11 cellular contexts compared by ENCODE assay signal in the genomic region with DNA sequence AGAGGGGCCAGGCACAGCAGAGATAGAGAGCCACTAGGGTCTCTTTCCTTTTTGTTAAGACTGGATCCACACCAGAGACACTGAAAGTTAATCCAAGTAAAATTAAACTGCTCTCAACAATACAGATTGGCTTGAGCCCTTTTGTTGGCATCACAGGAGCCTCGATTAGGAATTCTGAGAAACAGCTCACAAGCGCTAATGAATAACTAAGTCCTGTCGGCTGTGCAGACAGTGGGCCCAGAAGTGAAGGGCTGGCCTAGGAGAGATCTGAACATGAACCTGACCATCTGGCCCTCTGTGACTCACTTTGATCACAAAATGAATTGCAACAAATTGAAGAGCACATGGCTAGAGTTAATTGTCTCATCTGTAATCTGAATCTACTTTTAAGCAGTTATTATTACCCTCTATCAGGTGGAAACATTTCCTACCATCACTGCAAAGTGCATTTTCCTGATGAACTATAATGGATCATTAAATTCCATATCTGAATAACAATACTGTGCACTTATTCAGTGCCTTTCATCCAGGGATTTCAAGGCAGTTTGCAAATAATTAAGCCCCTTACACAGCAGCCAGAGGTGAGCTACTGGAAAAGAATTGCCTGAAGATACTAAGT. TPM values are rescaled to one million over a fixed set of nuclear protein-coding genes. Genes with fewer than 3 reads are reported as not detected.
DNase-seq lines count a peak whose midpoint lies in the region; ATAC-seq and TF ChIP-seq lines count a peak whose summit lies in the region.
"Had no signal": no experiment of that assay in that cellular context is flagged by ENCODE, and none has a peak within 500 bp of the region (broad histone marks: within the 10 kb centered on the region; RNA-seq: fewer than 3 reads in every experiment).

No MANE protein-coding gene starts in this region.

- no CpG with 5 or more reads among the region's 3 CpGs for WGBS in IMR-90 (ENCODE audit: extremely low coverage in 2 of 2, insufficient read length in 1 of 2), 2 experiments
- 21% methylated on average over 3 of the region's 3 CpGs for WGBS in right lobe of liver (ENCODE audit: insufficient coverage, low coverage, low lambda C conversion rate, missing lambda C conversion rate)

- no peaks in the 10 kb centered on the region for H3K27me3 ChIP-seq in BLaER1 treated with 17β-estradiol and CSF1 and Interleukin-3, amounts not matched to agents 10 nM and 100 nM
- H3K27me3 ChIP-seq in IMR-90 (ENCODE audit: control insufficient read depth, insufficient read depth, low read length) (peaks cover 10% of the 10 kb centered on the region), right lobe of liver (no peaks in the 10 kb centered on the region), brain microvascular endothelial cell (replicated peaks) (peaks cover 17% of the 10 kb centered on the region), H7 (ENCODE audit: control insufficient read depth, insufficient read depth, low read length) (peaks cover 26% of the 10 kb centered on the region)
- H3K27me3 ChIP-seq: Peyer's patch had no signal

- H2BK15ac ChIP-seq in IMR-90 (ENCODE audit: low read depth, low read length), result no peak overlapping the region

- DNase-seq in IMR-90 (peak; percentile 8), right lobe of liver (peak; percentile 42 to 59 (median 50)), brain microvascular endothelial cell (no peak), GM03348 (ENCODE audit: low spot score) (no peak), HCEC 1CT (no peak), H7 (no peak)
- DNase-seq in activated CD4-positive, alpha-beta memory T cell treated with anti-CD3 and anti-CD28 coated beads for 36 hours, result no peak
- DNase-seq: NCI-H187 treated with DMSO at 0.1 percent for 48 hours, Peyer's patch had no signal

- H4K91ac ChIP-seq in IMR-90 (ENCODE audit: insufficient read depth, low read depth, low read length), result no peak overlapping the region

- no peak overlapping the region for H2BK20ac ChIP-seq in IMR-90 (ENCODE audit: low read depth, low read length)

- BruUV-seq in IMR-90 (replicated peaks; lab: Mats Ljungman, UMichigan), result no TSS peak

- peaks cover 35% of the 10 kb centered on the region for H3K36me3 Mint-ChIP-seq in activated CD4-positive, alpha-beta memory T cell treated with anti-CD3 and anti-CD28 coated beads for 36 hours

- H2BK120ac ChIP-seq in IMR-90 (ENCODE audit: low read depth, low read length), result no peak overlapping the region

- H2AK5ac ChIP-seq in IMR-90 (ENCODE audit: low read depth, low read length), result no peak overlapping the region

- no peak for TF ChIP-seq CTCF in IMR-90 (conservative IDR thresholded peaks at IDR 0.05; ENCODE audit: low read depth, low read length)
- TF ChIP-seq CTCF in right lobe of liver (IDR thresholded peaks at IDR 0.05), result no peak
- no peak for TF ChIP-seq CTCF in brain microvascular endothelial cell (IDR thresholded peaks at IDR 0.05; ENCODE audit: low read depth, low read length, missing control alignments)

- no peak overlapping the region for H3K4ac ChIP-seq in IMR-90 (ENCODE audit: low read depth, low read length)

- intact Hi-C loops in IMR-90 (cut with micrococcal nuclease) (no loop called here), right lobe of liver (cut with DNase I) (no loop called here)
- intact Hi-C loops in activated CD4-positive, alpha-beta memory T cell treated with anti-CD3 and anti-CD28 coated beads for 36 hours (cut with micrococcal nuclease), result no loop called here

- H3K4me1 ChIP-seq in BLaER1 treated with 17β-estradiol and CSF1 and Interleukin-3, amounts not matched to agents 10 nM and 100 nM, result peaks cover 5 to 58% (median 42%) of the 10 kb centered on the region in 10 experiments; a peak in 19 of 20 replicates
- H3K4me1 ChIP-seq in IMR-90 (ENCODE audit: control insufficient read depth, insufficient read depth, low read length), result no peaks in the 10 kb centered on the region; the same call in 1 of the 2 replicates
- H3K4me1 ChIP-seq in right lobe of liver, result peaks cover 0 to 59% (median 18%) of the 10 kb centered on the region in 4 donors

- in situ Hi-C loops in IMR-90 (cut with MboI; ENCODE audit: low sequenced_read_pairs), result loop anchor here (10.0 kb wide), 1 partner anchor 199 kb away; no protein-coding TSS in a partner anchor
- in situ Hi-C loops in brain microvascular endothelial cell (cut with HindIII; ENCODE audit: low pct_ligation_motif_present, low sequenced_read_pairs), result loop anchor here (25.0 kb wide), 1 partner anchor 194 kb away; no protein-coding TSS in a partner anchor

- ATAC-seq in IMR-90 (ENCODE audit: low read depth) (no peak), right lobe of liver (peak; percentile 21 to 56 (median 40))

- H3K9me1 ChIP-seq in IMR-90 (ENCODE audit: insufficient read depth, low read length), result no peaks in the 10 kb centered on the region

- H3K4me2 ChIP-seq in BLaER1 treated with 17β-estradiol and CSF1 and Interleukin-3, amounts not matched to agents 10 nM and 100 nM, result peak overlapping the region in 10 of 11 experiments; percentile 76 to 90 (median 82); a peak in 20 of 22 replicates
- H3K4me2 ChIP-seq in IMR-90 (ENCODE audit: low read depth, low read length), result no peak overlapping the region

- peak overlapping the region; percentile 86 for H3K27ac Mint-ChIP-seq in activated CD4-positive, alpha-beta memory T cell treated with anti-CD3 and anti-CD28 coated beads for 36 hours

- H3K56ac ChIP-seq in IMR-90 (ENCODE audit: extremely low read depth, insufficient read depth, low read length), result no peak overlapping the region

- peak overlapping the region in 7 of 10 experiments; percentile 71 to 84 (median 76); a peak in 13 of 20 replicates for H3K4me3 ChIP-seq in BLaER1 treated with 17β-estradiol and CSF1 and Interleukin-3, amounts not matched to agents 10 nM and 100 nM
- H3K4me3 ChIP-seq in IMR-90 (ENCODE audit: insufficient read depth, low read depth, low read length), result no peak overlapping the region
- no peak overlapping the region for H3K4me3 ChIP-seq in right lobe of liver
- no peak overlapping the region for H3K4me3 ChIP-seq in brain microvascular endothelial cell (ENCODE audit: low read depth, low read length)
- no peak overlapping the region for H3K4me3 ChIP-seq in H7 (ENCODE audit: insufficient read depth, low read depth, low read length)
- H3K4me3 ChIP-seq: lung, Peyer's patch had no signal

- H2AFZ ChIP-seq in IMR-90 (replicated peaks; ENCODE audit: low read length, poor library complexity), result no peak overlapping the region

- H3K36me3 ChIP-seq in BLaER1 treated with 17β-estradiol and CSF1 and Interleukin-3, amounts not matched to agents 10 nM and 100 nM, result peaks cover 0 to 15% (median 0%) of the 10 kb centered on the region in 11 experiments; a peak in 1 of 22 replicates
- H3K36me3 ChIP-seq in IMR-90 (ENCODE audit: control insufficient read depth, insufficient read depth, low read length), result no peaks in the 10 kb centered on the region
- no peaks in the 10 kb centered on the region for H3K36me3 ChIP-seq in right lobe of liver
- no peaks in the 10 kb centered on the region for H3K36me3 ChIP-seq in brain microvascular endothelial cell (replicated peaks)
- H3K36me3 ChIP-seq in H7 (replicated peaks; ENCODE audit: control insufficient read depth, insufficient read depth, low read length), result no peaks in the 10 kb centered on the region
- H3K36me3 ChIP-seq: Peyer's patch had no signal

- peaks cover 62% of the 10 kb centered on the region for H3K4me1 Mint-ChIP-seq in activated CD4-positive, alpha-beta memory T cell treated with anti-CD3 and anti-CD28 coated beads for 36 hours (ENCODE audit: low read depth)

- peaks cover 0 to 18% (median 0%) of the 10 kb centered on the region in 11 experiments; a peak in 4 of 22 replicates for H3K9me3 ChIP-seq in BLaER1 treated with 17β-estradiol and CSF1 and Interleukin-3, amounts not matched to agents 10 nM and 100 nM (replicated peaks in 1 of 11)
- H3K9me3 ChIP-seq in IMR-90 (ENCODE audit: control insufficient read depth, insufficient read depth, low read length) (no peaks in the 10 kb centered on the region), right lobe of liver (no peaks in the 10 kb centered on the region)
- H3K9me3 ChIP-seq: Peyer's patch had no signal

- H3K27me3 Mint-ChIP-seq in activated CD4-positive, alpha-beta memory T cell treated with anti-CD3 and anti-CD28 coated beads for 36 hours, result peaks cover 2% of the 10 kb centered on the region

- no peak overlapping the region for H4K8ac ChIP-seq in IMR-90 (ENCODE audit: low read depth in 2 of 2, low read length in 2 of 2)

- no peak for TF ChIP-seq RAD21 in IMR-90 (IDR thresholded peaks at IDR 0.05; ENCODE audit: low read length)

- H3K4me3 Mint-ChIP-seq in activated CD4-positive, alpha-beta memory T cell treated with anti-CD3 and anti-CD28 coated beads for 36 hours, result peak overlapping the region; percentile 79

- no peak overlapping the region for H4K5ac ChIP-seq in IMR-90 (ENCODE audit: low read depth, low read length)

- H4K20me1 ChIP-seq in BLaER1 treated with 17β-estradiol and CSF1 and Interleukin-3, amounts not matched to agents 10 nM and 100 nM, result no peaks in the 10 kb centered on the region; a peak in 2 of 22 replicates
- no peaks in the 10 kb centered on the region; the same call in 1 of the 2 replicates for H4K20me1 ChIP-seq in IMR-90 (ENCODE audit: insufficient read depth, low read length)

- H3K18ac ChIP-seq in IMR-90 (ENCODE audit: low read depth, low read length), result no peak overlapping the region

- H3K79me1 ChIP-seq in IMR-90 (ENCODE audit: low read depth in 1 of 2, low read length in 2 of 2), result no peaks in the 10 kb centered on the region

- H3K9me3 Mint-ChIP-seq in activated CD4-positive, alpha-beta memory T cell treated with anti-CD3 and anti-CD28 coated beads for 36 hours, result no peaks in the 10 kb centered on the region

- dilution Hi-C loops in IMR-90 (cut with HindIII; ENCODE audit: low sequenced_read_pairs, unreplicated experiment), result no loop called here

- H3K23ac ChIP-seq in IMR-90 (ENCODE audit: low read depth, low read length), result no peak overlapping the region

- peak overlapping the region in 9 of 11 experiments; percentile 79 to 88 (median 84); a peak in 14 of 22 replicates for H3K9ac ChIP-seq in BLaER1 treated with 17β-estradiol and CSF1 and Interleukin-3, amounts not matched to agents 10 nM and 100 nM
- H3K9ac ChIP-seq in IMR-90 (ENCODE audit: low read depth, low read length), result no peak overlapping the region

- no peak overlapping the region for H2AK9ac ChIP-seq in IMR-90 (replicated peaks; ENCODE audit: low read depth, low read length, poor library complexity)

- no peak overlapping the region for H3K14ac ChIP-seq in IMR-90 (replicated peaks; ENCODE audit: low read depth, low read length)

- POLR2A ChIA-PET in IMR-90 (lab: Charles Lee; ENCODE audit: unreplicated experiment), result no interaction called here
- POLR2A ChIA-PET in activated CD4-positive, alpha-beta memory T cell treated with anti-CD3 and anti-CD28 coated beads for 36 hours (lab: Charles Lee), result interaction anchor here (1.0 to 3.0 kb wide), 3 partner anchors 9 to 180 kb away, joined by 3 to 23 read pairs (median 6); no protein-coding TSS in a partner anchor

- no peak for TF ChIP-seq POLR2A in IMR-90 (IDR thresholded peaks at IDR 0.05; ENCODE audit: low read depth, low read length)
- no peak for TF ChIP-seq POLR2A in right lobe of liver (IDR thresholded peaks at IDR 0.05)

- peak overlapping the region in 7 of 11 experiments; percentile 60 to 84 (median 81); a peak in 10 of 22 replicates for H3K27ac ChIP-seq in BLaER1 treated with 17β-estradiol and CSF1 and Interleukin-3, amounts not matched to agents 10 nM and 100 nM
- H3K27ac ChIP-seq in IMR-90 (ENCODE audit: insufficient read depth, low read length) (no peak overlapping the region), right lobe of liver (peak overlapping the region; percentile 41 to 89 (median 78)), brain microvascular endothelial cell (no peak overlapping the region)

- CTCF ChIA-PET in IMR-90 (lab: Yijun Ruan, JAX), result no interaction called here
- CTCF ChIA-PET in activated CD4-positive, alpha-beta memory T cell treated with anti-CD3 and anti-CD28 coated beads for 36 hours (lab: Charles Lee), result interaction anchor here (1.0 to 7.4 kb wide), 4 partner anchors 8 to 185 kb away, joined by 3 to 48 read pairs (median 8); no protein-coding TSS in a partner anchor

- no peak overlapping the region for H2BK5ac ChIP-seq in IMR-90 (ENCODE audit: low read depth, low read length, poor library complexity, severe bottlenecking)

RNA-seq across cellular contexts. Expression of a gene that starts 3.2 kb away (rescaled TPM):
- 1.1 and 1.3 TPM in 2 replicates for total RNA-seq in IMR-90 (2012; rRNA removed)
- 0.87 and 1.4 TPM in 2 replicates for polyA plus RNA-seq in IMR-90 (2012; rRNA removed)
- 0.68 and 1.0 TPM in 2 replicates for polyA plus RNA-seq in IMR-90 (2012; cell fraction: cytosol; rRNA removed)
- polyA plus RNA-seq in IMR-90 (2012; cell fraction: nucleus; rRNA removed; ENCODE audit: low replicate concordance), result 0.66 and 1.2 TPM in 2 replicates
- total RNA-seq in activated CD4-positive, alpha-beta memory T cell treated with anti-CD3 and anti-CD28 coated beads for 36 hours, result 10 to 100 TPM; 49.2 to 55.4 TPM
- total RNA-seq in right lobe of liver, result 10 to 100 TPM in 1 of 6 experiments, 1 to 10 TPM in 5; 2.6 to 12.6 (median 3.1) TPM
- total RNA-seq in H7 (2014; rRNA removed; shearing (Covaris generic)), result 2.3 and 2.5 TPM in 2 replicates

Comparison
In these comparisons a context has a peak if more than half of its experiments do, and no peak if none do; other contexts are left out.
1. H3K27ac ChIP-seq: peak in BLaER1 treated with 17β-estradiol and CSF1 and Interleukin-3, amounts not matched to agents 10 nM and 100 nM (7 of 11) and right lobe of liver (3 of 3); none in IMR-90 (single experiment) and brain microvascular endothelial cell (single experiment).
2. H3K4me3 ChIP-seq: peak in BLaER1 treated with 17β-estradiol and CSF1 and Interleukin-3, amounts not matched to agents 10 nM and 100 nM (7 of 10); none in IMR-90 (single experiment), right lobe of liver (0 of 3), brain microvascular endothelial cell (single experiment) and H7 (single experiment).
3. DNase-seq: peak in IMR-90 (single experiment) and right lobe of liver (3 of 3); none in activated CD4-positive, alpha-beta memory T cell treated with anti-CD3 and anti-CD28 coated beads for 36 hours (single experiment), brain microvascular endothelial cell (single experiment), GM03348 (single experiment), HCEC 1CT (single experiment) and H7 (single experiment).